In genomic region chr1:52836035-52836434, GRCh38 we compare ENCODE assay signal across 25 cellular contexts. TPM values are rescaled to one million over a fixed set of nuclear protein-coding genes. Genes with fewer than 3 reads are reported as not detected.
"Had no signal": no experiment of that assay in that cellular context is flagged by ENCODE, and none has a peak within 500 bp of the region (broad histone marks: within the 10 kb centered on the region; RNA-seq: fewer than 3 reads in every experiment).

No MANE protein-coding gene starts in this region.

- H3K4me3 ChIP-seq: gastroesophageal sphincter, heart left ventricle, hepatocyte, lung, ovary, psoas muscle, sigmoid colon, testis, tibial artery had no signal

- H3K79me2 ChIP-seq: hepatocyte had no signal

- H3K27me3 ChIP-seq: hepatocyte, ovary, testis had no signal

- H3K27ac Mint-ChIP-seq: dendritic cell treated with granulocyte-macrophage colony-stimulating factor and Interleukin-4, amounts not matched to agents 40 ng/mL and 50 ng/mL, for 4 days; endodermal cell; memory B cell; natural killer cell; stimulated activated memory B cell treated with anti-CD40 and anti-IgM and Interleukin-4, amounts not matched to agents 10 μg/mL and 1 μg/mL and 100 μg/mL, for 72 hours; type B pancreatic cell had no signal

- H2AFZ ChIP-seq: hepatocyte had no signal

- H3K4me1 Mint-ChIP-seq: memory B cell; natural killer cell; stimulated activated memory B cell treated with anti-CD40 and anti-IgM and Interleukin-4, amounts not matched to agents 10 μg/mL and 1 μg/mL and 100 μg/mL, for 72 hours had no signal

- H3K27ac ChIP-seq: epithelial cell of prostate, gastroesophageal sphincter, heart left ventricle, hepatocyte, ovary, psoas muscle, sigmoid colon, testis, tibial artery had no signal

- ATAC-seq: esophagus mucosa; gastroesophageal sphincter; heart left ventricle; natural killer cell; psoas muscle; right cardiac atrium; stimulated activated memory B cell treated with anti-CD40 and anti-IgM and Interleukin-4, amounts not matched to agents 10 μg/mL and 1 μg/mL and 100 μg/mL, for 72 hours; stimulated activated naive CD8-positive, alpha-beta T cell treated with anti-CD3 and anti-CD28 coated beads, Interleukin-15, Interleukin-2, amounts not matched to agents 100 U/mL and 50 U/mL, for 24 hours had no signal

- H3K4me3 Mint-ChIP-seq: dendritic cell treated with granulocyte-macrophage colony-stimulating factor and Interleukin-4, amounts not matched to agents 40 ng/mL and 50 ng/mL, for 4 days; endodermal cell; memory B cell; natural killer cell; stimulated activated memory B cell treated with anti-CD40 and anti-IgM and Interleukin-4, amounts not matched to agents 10 μg/mL and 1 μg/mL and 100 μg/mL, for 72 hours; type B pancreatic cell had no signal

- H3K9me3 Mint-ChIP-seq: dendritic cell treated with granulocyte-macrophage colony-stimulating factor and Interleukin-4, amounts not matched to agents 40 ng/mL and 50 ng/mL, for 4 days; endodermal cell; memory B cell; natural killer cell; stimulated activated memory B cell treated with anti-CD40 and anti-IgM and Interleukin-4, amounts not matched to agents 10 μg/mL and 1 μg/mL and 100 μg/mL, for 72 hours; type B pancreatic cell had no signal

- H3K4me1 ChIP-seq: gastroesophageal sphincter, heart left ventricle, psoas muscle, sigmoid colon, testis, tibial artery had no signal

- DNase-seq: effector CD8-positive, alpha-beta T cell; foreskin fibroblast; heart left ventricle; natural killer cell; occipital lobe; ovary; right cardiac atrium; sigmoid colon; stimulated activated CD4-positive, alpha-beta T cell treated with anti-CD3 and anti-CD28 coated beads, Interleukin-4, amount 100 ng/mL, for 4 hours; stimulated activated naive CD8-positive, alpha-beta T cell treated with anti-CD3 and anti-CD28 coated beads, Interleukin-15, Interleukin-2, amounts not matched to agents 100 U/mL and 50 U/mL, for 24 hours; substantia nigra; testis; tibial artery had no signal

- H3K9me3 ChIP-seq: gastroesophageal sphincter, heart left ventricle, ovary, psoas muscle, sigmoid colon, testis, tibial artery had no signal

- H3K36me3 ChIP-seq: gastroesophageal sphincter, heart left ventricle, ovary, sigmoid colon, tibial artery had no signal

- H3K36me3 Mint-ChIP-seq: memory B cell; natural killer cell; stimulated activated memory B cell treated with anti-CD40 and anti-IgM and Interleukin-4, amounts not matched to agents 10 μg/mL and 1 μg/mL and 100 μg/mL, for 72 hours; type B pancreatic cell had no signal

- H3K4me2 ChIP-seq: hepatocyte had no signal

RNA-seq across cellular contexts. Expression of gene ZYG11A, which starts 6.5 kb away (rescaled TPM):
- total RNA-seq: gastroesophageal sphincter, sigmoid colon, skeletal muscle tissue had no signal
- polyA plus RNA-seq: heart left ventricle, psoas muscle had no signal
